In genomic region chr1:89894210-89894668, GRCh38 we compare ENCODE assay signal across 14 cellular contexts.
DNase-seq lines count a peak whose midpoint lies in the region; ATAC-seq, FAIRE-seq and TF ChIP-seq lines count a peak whose summit lies in the region.
"Had no signal": no experiment of that assay in that cellular context is flagged by ENCODE, and none has a peak within 500 bp of the region (broad histone marks: within the 10 kb centered on the region; RNA-seq: fewer than 3 reads in every experiment).

No MANE protein-coding gene starts in this region.

- H3K9ac ChIP-seq in SK-N-SH: peak overlapping the region; percentile 2; the same call in 1 of the 2 replicates

- H3K27me3 ChIP-seq in SK-N-SH (ENCODE audit: insufficient read depth) (no peaks in the 10 kb centered on the region), Caco-2 (replicated peaks; ENCODE audit: control insufficient read depth, insufficient read depth, low read length) (no peaks in the 10 kb centered on the region)
- H3K27me3 ChIP-seq: uterus had no signal

- POLR2A ChIA-PET in SK-N-SH (lab: Yijun Ruan, JAX): no interaction called here
- POLR2A ChIA-PET in activated CD4-positive, alpha-beta memory T cell treated with anti-CD3 and anti-CD28 coated beads, Interleukin-2, amount 10 ng/mL, durations not matched to agents 7 days and 5 days (lab: Charles Lee): no interaction called here
- POLR2A ChIA-PET in Caco-2 (lab: Charles Lee): no interaction called here

- BruUV-seq in Caco-2 (replicated peaks; lab: Mats Ljungman, UMichigan): no TSS peak

- no peaks in the 10 kb centered on the region for H3K9me3 Mint-ChIP-seq in activated CD4-positive, alpha-beta memory T cell treated with anti-CD3 and anti-CD28 coated beads, Interleukin-2, amount 10 ng/mL, durations not matched to agents 7 days and 5 days
- H3K9me3 Mint-ChIP-seq in Caco-2 (ENCODE audit: unreplicated experiment): no peaks in the 10 kb centered on the region
- H3K9me3 Mint-ChIP-seq: activated naive CD4-positive, alpha-beta T cell treated with anti-CD3 and anti-CD28 coated beads, Interleukin-2, amount 10 ng/mL, durations not matched to agents 7 days and 5 days had no signal

- CTCF ChIA-PET in SK-N-SH (lab: Yijun Ruan, JAX) (no interaction called here), Caco-2 (lab: Charles Lee) (no interaction called here)
- CTCF ChIA-PET in activated CD4-positive, alpha-beta memory T cell treated with anti-CD3 and anti-CD28 coated beads, Interleukin-2, amount 10 ng/mL, durations not matched to agents 7 days and 5 days (lab: Charles Lee): no interaction called here

- no peaks in the 10 kb centered on the region for H3K9me2 ChIP-seq in SK-N-SH

- H3K36me3 Mint-ChIP-seq in activated CD4-positive, alpha-beta memory T cell treated with anti-CD3 and anti-CD28 coated beads, Interleukin-2, amount 10 ng/mL, durations not matched to agents 7 days and 5 days (ENCODE audit: low read depth): peaks cover 3% of the 10 kb centered on the region
- H3K36me3 Mint-ChIP-seq in Caco-2 (ENCODE audit: insufficient read depth, unreplicated experiment): peaks cover 7% of the 10 kb centered on the region

- H3K9me3 ChIP-seq in SK-N-SH (no peaks in the 10 kb centered on the region), Caco-2 (no peaks in the 10 kb centered on the region)
- H3K9me3 ChIP-seq: uterus had no signal

- no peaks in the 10 kb centered on the region for H3K27me3 Mint-ChIP-seq in activated CD4-positive, alpha-beta memory T cell treated with anti-CD3 and anti-CD28 coated beads, Interleukin-2, amount 10 ng/mL, durations not matched to agents 7 days and 5 days
- H3K27me3 Mint-ChIP-seq in Caco-2 (ENCODE audit: insufficient read depth, unreplicated experiment): no peaks in the 10 kb centered on the region
- H3K27me3 Mint-ChIP-seq: activated naive CD4-positive, alpha-beta T cell treated with anti-CD3 and anti-CD28 coated beads, Interleukin-2, amount 10 ng/mL, durations not matched to agents 7 days and 5 days had no signal

- H2AFZ ChIP-seq in SK-N-SH (ENCODE audit: low read depth): no peak overlapping the region; the same call in 1 of the 2 replicates

- H3F3A ChIP-seq in SK-N-SH (replicated peaks; ENCODE audit: insufficient read depth): peaks cover 22% of the 10 kb centered on the region

- H4K20me1 ChIP-seq in SK-N-SH (ENCODE audit: insufficient read depth): no peaks in the 10 kb centered on the region

- H3K4me1 Mint-ChIP-seq in activated CD4-positive, alpha-beta memory T cell treated with anti-CD3 and anti-CD28 coated beads, Interleukin-2, amount 10 ng/mL, durations not matched to agents 7 days and 5 days: peaks cover 7% of the 10 kb centered on the region
- peaks cover 36% of the 10 kb centered on the region for H3K4me1 Mint-ChIP-seq in Caco-2 (ENCODE audit: low read depth, unreplicated experiment)

- H3K27ac Mint-ChIP-seq in activated CD4-positive, alpha-beta memory T cell treated with anti-CD3 and anti-CD28 coated beads, Interleukin-2, amount 10 ng/mL, durations not matched to agents 7 days and 5 days: no peak overlapping the region
- H3K27ac Mint-ChIP-seq in Caco-2 (ENCODE audit: unreplicated experiment): no peak overlapping the region
- H3K27ac Mint-ChIP-seq: activated naive CD4-positive, alpha-beta T cell treated with anti-CD3 and anti-CD28 coated beads, Interleukin-2, amount 10 ng/mL, durations not matched to agents 7 days and 5 days had no signal

- intact Hi-C loops in Caco-2 (cut with micrococcal nuclease; ENCODE audit: unreplicated experiment): no loop called here

- DNase-seq in SK-N-SH: no peak
- DNase-seq in fibroblast of gingiva (ENCODE audit: low read depth): peak; percentile 87
- peak; percentile 85 for DNase-seq in pulmonary artery endothelial cell (ENCODE audit: low read depth, low spot score)
- no peak for DNase-seq in activated CD4-positive, alpha-beta memory T cell treated with anti-CD3 and anti-CD28 coated beads, Interleukin-2, amount 10 ng/mL, durations not matched to agents 7 days and 5 days
- no peak for DNase-seq in Caco-2
- no peak for DNase-seq in substantia nigra (lab: John Stamatoyannopoulos, UW)
- DNase-seq: activated CD4-positive, alpha-beta T cell treated with anti-CD3 and anti-CD28 coated beads, Interleukin-2, amount 50 U/mL, for 48 hours; activated naive CD4-positive, alpha-beta T cell treated with anti-CD3 and anti-CD28 coated beads, Interleukin-2, amount 10 ng/mL, durations not matched to agents 7 days and 5 days; MV-4-11; stimulated activated CD4-positive, alpha-beta T cell treated with anti-CD3 and anti-CD28 coated beads, Interleukin-12 subunit alpha, Interleukin-12 subunit beta, amount 100 ng/mL, for 4 hours; uterus had no signal

- no peak for ATAC-seq in HG03571 (IDR thresholded peaks at IDR 0.05; ENCODE audit: unreplicated experiment)

- H3K4me2 ChIP-seq in SK-N-SH: peak overlapping the region; percentile 54

- H3K27ac ChIP-seq in SK-N-SH (ENCODE audit: low read depth in 2 of 2, low read length in 1 of 2): peak overlapping the region; percentile 31 to 77; a peak in 3 of 4 replicates
- H3K27ac ChIP-seq in substantia nigra (ENCODE audit: low read depth, low read length, poor library complexity, severe bottlenecking): no peak overlapping the region
- H3K27ac ChIP-seq: uterus had no signal

- no peak overlapping the region for H3K4me3 ChIP-seq in SK-N-SH (ENCODE audit: low read depth in 2 of 2, low read length in 1 of 2)
- H3K4me3 ChIP-seq in Caco-2 (ENCODE audit: low read depth, low read length): no peak overlapping the region
- H3K4me3 ChIP-seq: uterus had no signal

- H3K79me2 ChIP-seq in SK-N-SH (ENCODE audit: insufficient read depth): peaks cover 6% of the 10 kb centered on the region; the same call in 1 of the 2 replicates

- no peak for TF ChIP-seq CTCF in SK-N-SH (IDR thresholded peaks at IDR 0.05)
- no peak for TF ChIP-seq CTCF in Caco-2 (IDR thresholded peaks at IDR 0.05; ENCODE audit: insufficient read depth in 1 of 2, low read depth in 1 of 2, low read length in 1 of 2, severe bottlenecking in 1 of 2, unreplicated experiment in 1 of 2)

- no peak for TF ChIP-seq RAD21 in SK-N-SH (IDR thresholded peaks at IDR 0.05; ENCODE audit: low read length)

- WGBS in SK-N-SH (ENCODE audit: low lambda C conversion rate): 0% methylated on average over 1 of the region's 1 CpG

- no peak for TF ChIP-seq EP300 in SK-N-SH (IDR thresholded peaks at IDR 0.05; ENCODE audit: borderline replicate concordance in 1 of 2, low read depth in 1 of 2, low read length in 1 of 2)

- H3K4me1 ChIP-seq in SK-N-SH (ENCODE audit: control insufficient read depth in 1 of 2, insufficient read depth in 2 of 2, low read depth in 1 of 2, low read length in 1 of 2): peaks cover 7 to 32% of the 10 kb centered on the region in 2 experiments
- peaks cover 42% of the 10 kb centered on the region for H3K4me1 ChIP-seq in Caco-2
- H3K4me1 ChIP-seq: uterus had no signal

- FAIRE-seq in G401.6 (lab: Jason Lieb, UNC): peak; percentile 60
- FAIRE-seq: GM18507 had no signal

- no peak overlapping the region for H3K4me3 Mint-ChIP-seq in activated CD4-positive, alpha-beta memory T cell treated with anti-CD3 and anti-CD28 coated beads, Interleukin-2, amount 10 ng/mL, durations not matched to agents 7 days and 5 days
- no peak overlapping the region for H3K4me3 Mint-ChIP-seq in Caco-2 (ENCODE audit: unreplicated experiment)
- H3K4me3 Mint-ChIP-seq: activated naive CD4-positive, alpha-beta T cell treated with anti-CD3 and anti-CD28 coated beads, Interleukin-2, amount 10 ng/mL, durations not matched to agents 7 days and 5 days had no signal

- H3K36me3 ChIP-seq in SK-N-SH (replicated peaks in 1 of 2; ENCODE audit: control insufficient read depth in 1 of 2, insufficient read depth in 2 of 2, low read length in 1 of 2) (peaks cover 0 to 4% of the 10 kb centered on the region in 2 experiments), Caco-2 (ENCODE audit: control insufficient read depth, insufficient read depth, low read length) (no peaks in the 10 kb centered on the region)
- H3K36me3 ChIP-seq: uterus had no signal

TF ChIP-seq in SK-N-SH, 30 proteins besides CTCF, POLR2A, EP300 and RAD21 (continues in another document):
- TF ChIP-seq POLR2AphosphoS5 (IDR thresholded peaks at IDR 0.05; ENCODE audit: low read depth, low read length) (no peak), MXI1 (IDR thresholded peaks at IDR 0.05; ENCODE audit: low read depth, low read length) (no peak), ELF1 (IDR thresholded peaks at IDR 0.05) (no peak), RFX5 (IDR thresholded peaks at IDR 0.05; ENCODE audit: low read length) (no peak), SMC3 (IDR thresholded peaks at IDR 0.05; ENCODE audit: low read depth, low read length) (no peak), RCOR1 (IDR thresholded peaks at IDR 0.05; ENCODE audit: low read length) (no peak), FOXJ3 (CRISPR knock-in tag; IDR thresholded peaks at IDR 0.05) (no peak), CHD2 (IDR thresholded peaks at IDR 0.05; ENCODE audit: low read length, partially characterized antibody) (no peak), FOSL2 (IDR thresholded peaks at IDR 0.05; ENCODE audit: borderline replicate concordance, low read depth) (peak; percentile 68; the same call in 1 of the 2 replicates)
- TF ChIP-seq, protein P1, sequence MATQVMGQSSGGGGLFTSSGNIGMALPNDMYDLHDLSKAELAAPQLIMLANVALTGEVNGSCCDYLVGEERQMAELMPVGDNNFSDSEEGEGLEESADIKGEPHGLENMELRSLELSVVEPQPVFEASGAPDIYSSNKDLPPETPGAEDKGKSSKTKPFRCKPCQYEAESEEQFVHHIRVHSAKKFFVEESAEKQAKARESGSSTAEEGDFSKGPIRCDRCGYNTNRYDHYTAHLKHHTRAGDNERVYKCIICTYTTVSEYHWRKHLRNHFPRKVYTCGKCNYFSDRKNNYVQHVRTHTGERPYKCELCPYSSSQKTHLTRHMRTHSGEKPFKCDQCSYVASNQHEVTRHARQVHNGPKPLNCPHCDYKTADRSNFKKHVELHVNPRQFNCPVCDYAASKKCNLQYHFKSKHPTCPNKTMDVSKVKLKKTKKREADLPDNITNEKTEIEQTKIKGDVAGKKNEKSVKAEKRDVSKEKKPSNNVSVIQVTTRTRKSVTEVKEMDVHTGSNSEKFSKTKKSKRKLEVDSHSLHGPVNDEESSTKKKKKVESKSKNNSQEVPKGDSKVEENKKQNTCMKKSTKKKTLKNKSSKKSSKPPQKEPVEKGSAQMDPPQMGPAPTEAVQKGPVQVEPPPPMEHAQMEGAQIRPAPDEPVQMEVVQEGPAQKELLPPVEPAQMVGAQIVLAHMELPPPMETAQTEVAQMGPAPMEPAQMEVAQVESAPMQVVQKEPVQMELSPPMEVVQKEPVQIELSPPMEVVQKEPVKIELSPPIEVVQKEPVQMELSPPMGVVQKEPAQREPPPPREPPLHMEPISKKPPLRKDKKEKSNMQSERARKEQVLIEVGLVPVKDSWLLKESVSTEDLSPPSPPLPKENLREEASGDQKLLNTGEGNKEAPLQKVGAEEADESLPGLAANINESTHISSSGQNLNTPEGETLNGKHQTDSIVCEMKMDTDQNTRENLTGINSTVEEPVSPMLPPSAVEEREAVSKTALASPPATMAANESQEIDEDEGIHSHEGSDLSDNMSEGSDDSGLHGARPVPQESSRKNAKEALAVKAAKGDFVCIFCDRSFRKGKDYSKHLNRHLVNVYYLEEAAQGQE (IDR thresholded peaks at IDR 0.05; ENCODE audit: low read depth, low read length): peak; percentile 41; the same call in 1 of the 2 replicates

Comparison
In these comparisons a context has a peak if more than half of its experiments do, and no peak if none do; other contexts are left out.
1. DNase-seq: peak in fibroblast of gingiva (single experiment) and pulmonary artery endothelial cell (single experiment); none in SK-N-SH (single experiment), activated CD4-positive, alpha-beta memory T cell treated with anti-CD3 and anti-CD28 coated beads, Interleukin-2, amount 10 ng/mL, durations not matched to agents 7 days and 5 days (single experiment), Caco-2 (0 of 2) and substantia nigra (0 of 49).